27 cellular contexts compared by ENCODE assay signal in the genomic region with DNA sequence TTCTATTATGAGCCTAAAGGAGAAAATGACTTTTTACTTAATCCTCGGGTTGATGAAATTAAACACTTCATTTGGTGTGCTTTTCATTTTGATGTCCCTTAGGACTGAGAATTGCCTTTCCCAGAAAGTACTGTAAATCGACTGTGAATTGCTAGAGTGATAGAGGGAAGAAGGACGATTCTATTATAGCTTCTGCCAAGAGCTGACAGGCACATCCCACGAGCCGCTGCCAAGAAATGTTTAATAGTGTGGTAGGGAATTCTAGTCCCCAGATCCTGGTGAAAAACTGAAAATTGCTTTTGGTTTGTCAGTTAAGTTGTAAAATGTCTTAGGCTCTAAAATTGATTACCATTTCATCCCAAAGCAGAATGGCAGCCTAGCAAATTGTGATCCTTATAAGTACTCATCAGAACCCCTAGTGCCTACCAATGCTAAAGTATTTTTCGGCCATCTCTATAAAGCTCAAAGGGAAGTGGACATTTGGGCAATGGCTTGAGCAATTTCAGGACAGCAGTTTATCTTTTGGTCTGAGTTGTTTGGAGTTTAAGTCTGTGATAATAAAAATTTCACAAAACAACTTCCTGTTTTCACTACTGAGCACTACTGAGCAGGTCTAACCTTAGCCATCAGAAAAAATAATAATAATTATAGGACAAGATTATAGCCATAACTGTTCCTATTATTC. TPM values are rescaled to one million over a fixed set of nuclear protein-coding genes. Genes with fewer than 3 reads are reported as not detected.
DNase-seq lines count a peak whose midpoint lies in the region; ATAC-seq and TF ChIP-seq lines count a peak whose summit lies in the region.
"Had no signal": no experiment of that assay in that cellular context is flagged by ENCODE, and none has a peak within 500 bp of the region (broad histone marks: within the 10 kb centered on the region; RNA-seq: fewer than 3 reads in every experiment).

No MANE protein-coding gene starts in this region.

- H3K4me3 Mint-ChIP-seq in MCF 10A (ENCODE audit: unreplicated experiment) = no peak overlapping the region
- no peak overlapping the region for H3K4me3 Mint-ChIP-seq in endothelial cell (ENCODE audit: unreplicated experiment)
- H3K4me3 Mint-ChIP-seq: activated CD4-positive, alpha-beta memory T cell treated with anti-CD3 and anti-CD28 coated beads, Interleukin-2, amount 10 ng/mL, durations not matched to agents 7 days and 5 days; activated naive CD8-positive, alpha-beta T cell; activated T-cell treated with anti-CD3 and anti-CD28 coated beads, Interleukin-2, amount 50 U/mL, for 4 hours; CD8-positive, alpha-beta T cell; neural progenitor cell had no signal

- H3K4me2 ChIP-seq in mammary epithelial cell (ENCODE audit: insufficient read depth, low read depth, low read length) = no peak overlapping the region
- H3K4me2 ChIP-seq: neural progenitor cell had no signal

- H3K4me3 ChIP-seq in mammary epithelial cell (replicated peaks in 1 of 3; ENCODE audit: insufficient read depth in 1 of 3, low read depth in 2 of 3, low read length in 3 of 3) (no peak overlapping the region), fibroblast of mammary gland (ENCODE audit: control insufficient read depth, low read depth, low read length) (no peak overlapping the region)
- H3K4me3 ChIP-seq: neural progenitor cell had no signal

- in situ Hi-C loops in mammary epithelial cell (cut with MboI; ENCODE audit: low sequenced_read_pairs in 2 of 2) = loop anchor here (10.0 kb wide), 4 partner anchors 204 to 494 kb away; a partner anchor contains a TSS

- H4K20me1 ChIP-seq in mammary epithelial cell (ENCODE audit: insufficient read depth, low read length) = no peaks in the 10 kb centered on the region

- no peaks in the 10 kb centered on the region for H3K27me3 ChIP-seq in mammary epithelial cell (ENCODE audit: insufficient read depth, low read length)
- H3K27me3 ChIP-seq: brain microvascular endothelial cell, neural progenitor cell had no signal

- H3K9me3 ChIP-seq in mammary epithelial cell (replicated peaks; ENCODE audit: insufficient read depth, low read length) = no peaks in the 10 kb centered on the region

- no peak overlapping the region for H3K27ac Mint-ChIP-seq in MCF 10A (ENCODE audit: low read depth, unreplicated experiment)
- no peak overlapping the region for H3K27ac Mint-ChIP-seq in endothelial cell (ENCODE audit: unreplicated experiment)
- H3K27ac Mint-ChIP-seq: activated CD4-positive, alpha-beta memory T cell treated with anti-CD3 and anti-CD28 coated beads, Interleukin-2, amount 10 ng/mL, durations not matched to agents 7 days and 5 days; activated naive CD8-positive, alpha-beta T cell; CD8-positive, alpha-beta T cell; neural progenitor cell had no signal

- DNase-seq in mammary epithelial cell (no peak), MCF 10A (ENCODE audit: unreplicated experiment) (no peak), NOMO-1 (lab: John Stamatoyannopoulos, UW; ENCODE audit: unreplicated experiment in 2 of 2) (peak; percentile 48 to 52), fibroblast of mammary gland (ENCODE audit: low read depth) (peak; percentile 38), stromal cell of bone marrow (ENCODE audit: low read depth) (peak; percentile 31), endothelial cell (ENCODE audit: low spot score) (no peak)
- DNase-seq in activated CD4-positive, alpha-beta T cell treated with anti-CD3 and anti-CD28 coated beads for 4 hours = no peak
- DNase-seq: ACHN; activated CD4-positive, alpha-beta memory T cell treated with anti-CD3 and anti-CD28 coated beads, Interleukin-2, amount 10 ng/mL, durations not matched to agents 7 days and 5 days; activated T-cell treated with anti-CD3 and anti-CD28 coated beads, Interleukin-2, amount 50 U/mL, for 4 hours; brain microvascular endothelial cell; CD8-positive, alpha-beta T cell; cortex of kidney; DMS79 treated with DMSO at 0.1 percent for 48 hours; left colon; NCI-H1417; NCI-H2171 treated with DMSO at 0.1 percent for 48 hours; NCI-H748 treated with DMSO at 0.1 percent for 48 hours; stimulated activated CD4-positive, alpha-beta T cell treated with anti-CD3 and anti-CD28 coated beads, Interleukin-15, amount 100 ng/mL, for 24 hours; stimulated activated naive CD4-positive, alpha-beta T cell treated with Interleukin-2 at 50 U/mL for 16 hours; trophoblast cell had no signal

- H3K9ac ChIP-seq in mammary epithelial cell (ENCODE audit: insufficient read depth, low read length) = no peak overlapping the region
- H3K9ac ChIP-seq: neural progenitor cell had no signal

- POLR2A ChIA-PET in MCF 10A (lab: Yijun Ruan, JAX) = interaction anchor here (0.6 to 1.5 kb wide), 2 partner anchors 46 to 277 kb away, joined by 3 to 5 read pairs; no protein-coding TSS in a partner anchor

- H2AFZ ChIP-seq in mammary epithelial cell (ENCODE audit: low read depth, low read length) = peak overlapping the region; percentile 31
- H2AFZ ChIP-seq: neural progenitor cell had no signal

- peaks cover 11% of the 10 kb centered on the region for H3K4me1 ChIP-seq in mammary epithelial cell (ENCODE audit: insufficient read depth, low read length)
- H3K4me1 ChIP-seq: neural progenitor cell had no signal

- dilution Hi-C loops in mammary epithelial cell (cut with HindIII; ENCODE audit: low sequenced_read_pairs) = no loop called here

- peaks cover 5% of the 10 kb centered on the region for H3K36me3 Mint-ChIP-seq in MCF 10A (ENCODE audit: insufficient read depth, unreplicated experiment)
- H3K36me3 Mint-ChIP-seq in endothelial cell (ENCODE audit: low read depth, unreplicated experiment) = no peaks in the 10 kb centered on the region
- H3K36me3 Mint-ChIP-seq: activated naive CD8-positive, alpha-beta T cell; CD8-positive, alpha-beta T cell; neural progenitor cell had no signal

- WGBS in mammary epithelial cell (ENCODE audit: low coverage, missing lambda C conversion rate) = 22% methylated on average over 6 of the region's 6 CpGs

- BruUV-seq in mammary epithelial cell (replicated peaks; lab: Mats Ljungman, UMichigan) (no TSS peak), MCF 10A (replicated peaks; lab: Mats Ljungman, UMichigan) (no TSS peak)

- TF ChIP-seq CTCF in mammary epithelial cell (conservative IDR thresholded peaks at IDR 0.05 in 1 of 2, IDR thresholded peaks at IDR 0.05 in 1 of 2; ENCODE audit: extremely low read depth in 1 of 2, insufficient read depth in 1 of 2, low read depth in 1 of 2, low read length in 2 of 2) = no peak
- TF ChIP-seq CTCF in MCF 10A (IDR thresholded peaks at IDR 0.05; ENCODE audit: unreplicated experiment) = no peak
- no peak for TF ChIP-seq CTCF in fibroblast of mammary gland (conservative IDR thresholded peaks at IDR 0.05; ENCODE audit: control insufficient read depth, insufficient read depth, low read depth, low read length)
- TF ChIP-seq CTCF in endothelial cell (IDR thresholded peaks at IDR 0.05; ENCODE audit: unreplicated experiment) = no peak

- no peaks in the 10 kb centered on the region for H3K79me2 ChIP-seq in mammary epithelial cell (ENCODE audit: insufficient read depth, low read length)

- H3K27me3 Mint-ChIP-seq in MCF 10A (ENCODE audit: insufficient read depth, unreplicated experiment) (no peaks in the 10 kb centered on the region), endothelial cell (ENCODE audit: unreplicated experiment) (peaks cover 1% of the 10 kb centered on the region)

- no peaks in the 10 kb centered on the region for H3K36me3 ChIP-seq in mammary epithelial cell (ENCODE audit: insufficient read depth, low read length)
- H3K36me3 ChIP-seq: brain microvascular endothelial cell, neural progenitor cell had no signal

- no peak overlapping the region for H3K27ac ChIP-seq in mammary epithelial cell (ENCODE audit: insufficient read depth, low read depth, low read length)
- H3K27ac ChIP-seq: brain microvascular endothelial cell, neural progenitor cell, RWPE1, VCaP had no signal

- no peak for ATAC-seq in HG03108 (IDR thresholded peaks at IDR 0.05; ENCODE audit: unreplicated experiment)
- ATAC-seq: activated T-cell treated with anti-CD3 and anti-CD28 coated beads, Interleukin-2, amount 50 U/mL, for 4 hours; CD8-positive, alpha-beta T cell; HCT116; left colon had no signal

- no peaks in the 10 kb centered on the region for H3K4me1 Mint-ChIP-seq in MCF 10A (ENCODE audit: insufficient read depth, unreplicated experiment)
- peaks cover 7% of the 10 kb centered on the region for H3K4me1 Mint-ChIP-seq in endothelial cell (ENCODE audit: unreplicated experiment)
- H3K4me1 Mint-ChIP-seq: neural progenitor cell had no signal

- CTCF ChIA-PET in mammary epithelial cell (lab: Charles Lee; ENCODE audit: low non-redundant PET) (no interaction called here), MCF 10A (lab: Yijun Ruan, JAX) (interaction anchor here (0.6 to 8.8 kb wide), 2 partner anchors 497 to 514 kb away, joined by 3 to 120 read pairs; no protein-coding TSS in a partner anchor)

- H3K9me3 Mint-ChIP-seq in MCF 10A (ENCODE audit: unreplicated experiment) (no peaks in the 10 kb centered on the region), endothelial cell (ENCODE audit: unreplicated experiment) (no peaks in the 10 kb centered on the region)
- H3K9me3 Mint-ChIP-seq: activated CD4-positive, alpha-beta memory T cell treated with anti-CD3 and anti-CD28 coated beads, Interleukin-2, amount 10 ng/mL, durations not matched to agents 7 days and 5 days; activated T-cell treated with anti-CD3 and anti-CD28 coated beads, Interleukin-2, amount 50 U/mL, for 4 hours; CD8-positive, alpha-beta T cell; neural progenitor cell had no signal

- intact Hi-C loops in mammary epithelial cell (cut with micrococcal nuclease) = no loop called here
- intact Hi-C loops in MCF 10A (cut with micrococcal nuclease) = loop anchor here (5.0 to 10.0 kb wide), 2 partner anchors 84 to 126 kb away; no protein-coding TSS in a partner anchor

RNA-seq across cellular contexts. Expression of a gene that starts 44.6 kb away (rescaled TPM):
- total RNA-seq in mammary epithelial cell (10 to 100 TPM; 40.5 to 72.5 TPM), MCF 10A (2022) (48.9 and 49.1 TPM in 2 replicates), endothelial cell (ENCODE audit: unreplicated experiment) (93.8 TPM)
- polyA plus RNA-seq in mammary epithelial cell = 40.1 TPM
- polyA minus RNA-seq in mammary epithelial cell = 56.3 TPM

RNA-seq across cellular contexts. Expression of a gene that starts 47.0 kb away (rescaled TPM):
- 10 to 100 TPM; 33.3 to 39.2 TPM for total RNA-seq in mammary epithelial cell
- 24.9 TPM for polyA plus RNA-seq in mammary epithelial cell
- 5.9 TPM for polyA minus RNA-seq in mammary epithelial cell
- total RNA-seq in MCF 10A (2022) = 17.9 and 19.1 TPM in 2 replicates
- 44.8 TPM for total RNA-seq in endothelial cell (ENCODE audit: unreplicated experiment)

Comparison
In these comparisons a context has a peak if more than half of its experiments do, and no peak if none do; other contexts are left out.
1. DNase-seq: peak in NOMO-1 (2 of 2), fibroblast of mammary gland (single experiment) and stromal cell of bone marrow (single experiment); none in mammary epithelial cell (single experiment), MCF 10A (single experiment), activated CD4-positive, alpha-beta T cell treated with anti-CD3 and anti-CD28 coated beads for 4 hours (0 of 2) and endothelial cell (single experiment).